Comparison of ENCODE assay signal across 4 cellular contexts in genomic region chr5:77649776-77650175, GRCh38. TPM values are rescaled to one million over a fixed set of nuclear protein-coding genes. Genes with fewer than 3 reads are reported as not detected.
"Had no signal": no experiment of that assay in that cellular context is flagged by ENCODE, and none has a peak within 500 bp of the region (broad histone marks: within the 10 kb centered on the region; RNA-seq: fewer than 3 reads in every experiment).

No MANE protein-coding gene starts in this region.

- H3K4me3 ChIP-seq: GM12878 had no signal

- ATAC-seq: GM12878 had no signal

- DNase-seq: GDM1, GF-D8 had no signal

RNA-seq across cellular contexts. Expression of gene OTP, which starts 11.3 kb away (rescaled TPM):
- total RNA-seq: G401 had no signal
